10 cellular contexts compared by ENCODE assay signal in the genomic region with DNA sequence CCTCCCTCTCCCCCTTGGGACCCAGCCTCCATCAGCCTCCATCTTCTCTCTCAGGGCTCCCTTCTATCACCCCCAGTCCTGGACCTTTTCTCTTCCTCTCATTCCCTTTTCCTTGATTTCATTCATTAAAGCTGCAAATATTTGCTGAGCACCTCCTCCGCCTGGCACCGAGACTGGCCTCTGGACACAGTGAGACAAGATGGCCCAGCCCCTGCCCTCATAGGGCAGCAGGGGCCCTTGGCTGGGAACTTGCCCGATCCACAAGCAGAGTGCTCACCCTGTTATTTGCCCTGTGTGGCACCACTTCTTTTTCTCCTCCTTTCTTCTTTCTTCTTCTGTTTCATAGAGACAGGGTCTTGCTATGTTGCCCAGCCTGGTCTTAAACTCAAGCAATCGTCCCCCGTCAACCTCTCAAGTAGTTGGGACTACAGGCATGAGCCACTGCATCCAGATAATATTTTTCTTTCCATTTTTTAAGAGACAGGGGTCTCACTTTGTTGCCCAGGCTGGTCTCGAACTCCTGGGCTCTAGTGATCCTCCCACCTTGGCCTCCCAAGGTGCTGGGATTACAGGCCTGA. TPM values are rescaled to one million over a fixed set of nuclear protein-coding genes. Genes with fewer than 3 reads are reported as not detected.
DNase-seq lines count a peak whose midpoint lies in the region; ATAC-seq and TF ChIP-seq lines count a peak whose summit lies in the region.
"Had no signal": no experiment of that assay in that cellular context is flagged by ENCODE, and none has a peak within 500 bp of the region (broad histone marks: within the 10 kb centered on the region; RNA-seq: fewer than 3 reads in every experiment).

No MANE protein-coding gene starts in this region.

- H3K4me2 ChIP-seq in HCT116 (ENCODE audit: low read length) = peak overlapping the region; percentile 75

- peak overlapping the region; percentile 44 for H3K27ac Mint-ChIP-seq in activated T-helper 17 cell treated with anti-CD3 and anti-CD28 coated beads, Interleukin-2, amount 50 U/mL, for 72 hours

- ATAC-seq in HCT116 (no peak; the same call in 1 of the 2 replicates), HG02642 (IDR thresholded peaks at IDR 0.05; ENCODE audit: poor library complexity, unreplicated experiment) (no peak), HG03342 (IDR thresholded peaks at IDR 0.05; ENCODE audit: unreplicated experiment) (no peak), HG02981 (IDR thresholded peaks at IDR 0.05; ENCODE audit: unreplicated experiment) (no peak)
- no peak for ATAC-seq in activated T-helper 17 cell treated with anti-CD3 and anti-CD28 coated beads, Interleukin-2, amount 50 U/mL, for 72 hours (replicated peaks)

- no peaks in the 10 kb centered on the region for H4K20me1 ChIP-seq in HCT116 (ENCODE audit: insufficient read depth)

- POLR2A ChIA-PET in HCT116 (lab: Charles Lee) = no interaction called here

- no peaks in the 10 kb centered on the region for H3K36me3 ChIP-seq in HCT116 (ENCODE audit: control insufficient read depth in 1 of 2, insufficient read depth in 2 of 2, low read length in 2 of 2)
- H3K36me3 ChIP-seq in left ventricle myocardium inferior = no peaks in the 10 kb centered on the region
- H3K36me3 ChIP-seq in sigmoid colon = no peaks in the 10 kb centered on the region

- H3K4me3 Mint-ChIP-seq in activated T-helper 17 cell treated with anti-CD3 and anti-CD28 coated beads, Interleukin-2, amount 50 U/mL, for 72 hours = peak overlapping the region; percentile 46

- H3K4me3 ChIP-seq in HCT116 (replicated peaks in 1 of 2; ENCODE audit: low read depth in 1 of 2, low read length in 2 of 2) = 0 out of 4 replicates have a peak overlapping the region, but pooled peaks of 1 of the 2 experiments have one; percentile 35
- H3K4me3 ChIP-seq in left ventricle myocardium inferior = no peak overlapping the region
- H3K4me3 ChIP-seq in sigmoid colon = no peak overlapping the region

- H3K27me3 ChIP-seq in HCT116 (ENCODE audit: insufficient read depth, low read length) (no peaks in the 10 kb centered on the region), left ventricle myocardium inferior (ENCODE audit: low read depth) (no peaks in the 10 kb centered on the region), sigmoid colon (no peaks in the 10 kb centered on the region)

- TF ChIP-seq CTCF in HCT116 (IDR thresholded peaks at IDR 0.05 in 2 of 3, conservative IDR thresholded peaks at IDR 0.05 in 1 of 3; ENCODE audit: borderline replicate concordance in 1 of 3, insufficient read depth in 1 of 3, low read depth in 2 of 3, low read length in 2 of 3) = no peak
- TF ChIP-seq CTCF in left ventricle myocardium inferior (IDR thresholded peaks at IDR 0.05; ENCODE audit: borderline replicate concordance) = no peak
- no peak for TF ChIP-seq CTCF in sigmoid colon (IDR thresholded peaks at IDR 0.05)

- CTCF ChIA-PET in HCT116 (lab: Charles Lee) = no interaction called here

- H3K9me3 Mint-ChIP-seq in activated T-helper 17 cell treated with anti-CD3 and anti-CD28 coated beads, Interleukin-2, amount 50 U/mL, for 72 hours = no peaks in the 10 kb centered on the region

- TF ChIP-seq RAD21 in HCT116 (IDR thresholded peaks at IDR 0.05; ENCODE audit: low read depth) = no peak

- H3K79me2 ChIP-seq in HCT116 (ENCODE audit: insufficient read depth, low read length) = no peaks in the 10 kb centered on the region

- H3K27ac ChIP-seq in HCT116 (ENCODE audit: low read depth, low read length) (peak overlapping the region; percentile 46), left ventricle myocardium inferior (replicated peaks) (peak overlapping the region; percentile 84), sigmoid colon (peak overlapping the region; percentile 47 to 59 (median 54))

- no peak for TF ChIP-seq EP300 in sigmoid colon (IDR thresholded peaks at IDR 0.05)

- no peak overlapping the region for H2AFZ ChIP-seq in HCT116 (ENCODE audit: low read depth, low read length, poor library complexity, severe bottlenecking)

- peaks cover 16% of the 10 kb centered on the region for H3K4me1 Mint-ChIP-seq in activated T-helper 17 cell treated with anti-CD3 and anti-CD28 coated beads, Interleukin-2, amount 50 U/mL, for 72 hours

- no peaks in the 10 kb centered on the region for H3K27me3 Mint-ChIP-seq in activated T-helper 17 cell treated with anti-CD3 and anti-CD28 coated beads, Interleukin-2, amount 50 U/mL, for 72 hours

- WGBS in sigmoid colon, 2 donors = 80 to 89% methylated on average over 6 of the region's 6 CpGs

- intact Hi-C loops in HCT116 (cut with micrococcal nuclease) (no loop called here), left ventricle myocardium inferior (cut with micrococcal nuclease) (no loop called here), sigmoid colon (cut with DNase I) (no loop called here)

- no TSS peak for BruUV-seq in HCT116 (replicated peaks; lab: Mats Ljungman, UMichigan)

- no peaks in the 10 kb centered on the region for H3K36me3 Mint-ChIP-seq in activated T-helper 17 cell treated with anti-CD3 and anti-CD28 coated beads, Interleukin-2, amount 50 U/mL, for 72 hours (ENCODE audit: low read depth)

- no peaks in the 10 kb centered on the region for H3K9me2 ChIP-seq in HCT116 (ENCODE audit: insufficient read depth)

- peak overlapping the region; percentile 42 for H3K9ac ChIP-seq in HCT116 (ENCODE audit: low read length)

- no peak for DNase-seq in HCT116 (ENCODE audit: low read depth, low spot score)
- DNase-seq in left ventricle myocardium inferior = no peak
- no peak for DNase-seq in sigmoid colon
- DNase-seq in activated T-cell treated with anti-CD3 and anti-CD28 coated beads for 4 hours = no peak
- DNase-seq: cerebellar nuclear complex, NCI-H1417 treated with DMSO at 0.1 percent for 48 hours had no signal

- RAD21 ChIA-PET in HCT116 (lab: Charles Lee; ENCODE audit: low non-redundant PET in 1 of 2, low total read pairs in 2 of 2, uncharacterized antibody in 2 of 2, unreplicated experiment in 2 of 2) = no interaction called here

- H3K4me1 ChIP-seq in HCT116 (ENCODE audit: control insufficient read depth in 1 of 2, insufficient read depth in 2 of 2, low read length in 2 of 2) = peaks cover 12 to 33% of the 10 kb centered on the region in 2 experiments
- peaks cover 31% of the 10 kb centered on the region for H3K4me1 ChIP-seq in left ventricle myocardium inferior
- peaks cover 0 to 8% (median 2%) of the 10 kb centered on the region in 4 donors for H3K4me1 ChIP-seq in sigmoid colon

- TF ChIP-seq POLR2A in HCT116 (IDR thresholded peaks at IDR 0.05; ENCODE audit: borderline replicate concordance, extremely low read depth, insufficient read depth, insufficient read length) (no peak), sigmoid colon (IDR thresholded peaks at IDR 0.05) (no peak)

- H3K9me3 ChIP-seq in HCT116 (ENCODE audit: control insufficient read depth in 1 of 2, insufficient read depth in 1 of 2, low read depth in 1 of 2, low read length in 2 of 2) = no peaks in the 10 kb centered on the region
- H3K9me3 ChIP-seq in left ventricle myocardium inferior (replicated peaks) = no peaks in the 10 kb centered on the region
- no peaks in the 10 kb centered on the region for H3K9me3 ChIP-seq in sigmoid colon

TF ChIP-seq in HCT116, 20 proteins besides CTCF, POLR2A, EP300 and RAD21 (continues in another document):
- TF ChIP-seq POLR2AphosphoS5 (IDR thresholded peaks at IDR 0.05; ENCODE audit: low read depth, low read length) = no peak
- TF ChIP-seq YY1 (IDR thresholded peaks at IDR 0.05; ENCODE audit: extremely low read depth, insufficient replicate concordance, low read depth, low read length) = no peak
- TF ChIP-seq ZFX (IDR thresholded peaks at IDR 0.05) = no peak
- no peak for TF ChIP-seq CBX3 (IDR thresholded peaks at IDR 0.05; ENCODE audit: low read depth)
- TF ChIP-seq SIN3A (IDR thresholded peaks at IDR 0.05; ENCODE audit: low read depth) = no peak
- no peak for TF ChIP-seq SRF (IDR thresholded peaks at IDR 0.05; ENCODE audit: low read depth)
- no peak for TF ChIP-seq EGR1 (IDR thresholded peaks at IDR 0.05; ENCODE audit: low read depth)
- no peak for TF ChIP-seq CEBPB (IDR thresholded peaks at IDR 0.05; ENCODE audit: low read depth)
- TF ChIP-seq, protein P1, sequence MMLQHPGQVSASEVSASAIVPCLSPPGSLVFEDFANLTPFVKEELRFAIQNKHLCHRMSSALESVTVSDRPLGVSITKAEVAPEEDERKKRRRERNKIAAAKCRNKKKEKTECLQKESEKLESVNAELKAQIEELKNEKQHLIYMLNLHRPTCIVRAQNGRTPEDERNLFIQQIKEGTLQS (IDR thresholded peaks at IDR 0.05) = no peak
- TF ChIP-seq, protein P2, sequence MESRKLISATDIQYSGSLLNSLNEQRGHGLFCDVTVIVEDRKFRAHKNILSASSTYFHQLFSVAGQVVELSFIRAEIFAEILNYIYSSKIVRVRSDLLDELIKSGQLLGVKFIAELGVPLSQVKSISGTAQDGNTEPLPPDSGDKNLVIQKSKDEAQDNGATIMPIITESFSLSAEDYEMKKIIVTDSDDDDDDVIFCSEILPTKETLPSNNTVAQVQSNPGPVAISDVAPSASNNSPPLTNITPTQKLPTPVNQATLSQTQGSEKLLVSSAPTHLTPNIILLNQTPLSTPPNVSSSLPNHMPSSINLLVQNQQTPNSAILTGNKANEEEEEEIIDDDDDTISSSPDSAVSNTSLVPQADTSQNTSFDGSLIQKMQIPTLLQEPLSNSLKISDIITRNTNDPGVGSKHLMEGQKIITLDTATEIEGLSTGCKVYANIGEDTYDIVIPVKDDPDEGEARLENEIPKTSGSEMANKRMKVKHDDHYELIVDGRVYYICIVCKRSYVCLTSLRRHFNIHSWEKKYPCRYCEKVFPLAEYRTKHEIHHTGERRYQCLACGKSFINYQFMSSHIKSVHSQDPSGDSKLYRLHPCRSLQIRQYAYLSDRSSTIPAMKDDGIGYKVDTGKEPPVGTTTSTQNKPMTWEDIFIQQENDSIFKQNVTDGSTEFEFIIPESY (IDR thresholded peaks at IDR 0.05; ENCODE audit: extremely low read depth, insufficient replicate concordance, low read length) = no peak

RNA-seq across cellular contexts. Expression of a gene that starts 47.2 kb away (rescaled TPM):
- 195 TPM for total RNA-seq in HCT116 (2021; ENCODE audit: unreplicated experiment)
- polyA plus RNA-seq in HCT116 (2012) = 89.2 and 104 TPM in 2 replicates
- 1 to 10 TPM in 1 of 2 donors, under 1 TPM in 1; 0.67 to 2.2 TPM for total RNA-seq in activated T-helper 17 cell treated with anti-CD3 and anti-CD28 coated beads, Interleukin-2, amount 50 U/mL, for 72 hours
- total RNA-seq in left ventricle myocardium inferior = 3.8 TPM
- total RNA-seq in sigmoid colon = 10 to 100 TPM in 2 of 4 donors, 1 to 10 TPM in 2; 4.4 to 17.4 (median 10.2) TPM
- polyA plus RNA-seq in sigmoid colon = 1 to 10 TPM; 2.3 to 6.7 (median 6.0) TPM

Comparison
In these comparisons a context has a peak if more than half of its experiments do, and no peak if none do; other contexts are left out.
1. RNA of a gene that starts 47.2 kb away (total RNA-seq): 195 TPM in HCT116 (single experiment); 4.4 to 17.4 TPM in sigmoid colon, 3.8 TPM in left ventricle myocardium inferior (single experiment) and 0.67 to 2.2 TPM in activated T-helper 17 cell treated with anti-CD3 and anti-CD28 coated beads, Interleukin-2, amount 50 U/mL, for 72 hours; every median in the first group is over 10 times any median in the second.
2. Peak in every context shown above with its lines, with median percentiles within 50 percentile points of each other: H3K27ac ChIP-seq.